9 cellular contexts compared by ENCODE assay signal in genomic region chr1:109762821-109763645, GRCh38. TPM values are rescaled to one million over a fixed set of nuclear protein-coding genes. Genes with fewer than 3 reads are reported as not detected.
DNase-seq lines count a peak whose midpoint lies in the region; ATAC-seq and TF ChIP-seq lines count a peak whose summit lies in the region.
"Had no signal": no experiment of that assay in that cellular context is flagged by ENCODE, and none has a peak within 500 bp of the region (broad histone marks: within the 10 kb centered on the region; RNA-seq: fewer than 3 reads in every experiment).

No MANE protein-coding gene starts in this region.

- no peaks in the 10 kb centered on the region for H3K36me3 ChIP-seq in BLaER1 treated with 17β-estradiol and CSF1 and Interleukin-3, amounts not matched to agents 10 nM and 100 nM
- no peaks in the 10 kb centered on the region for H3K36me3 ChIP-seq in colonic mucosa

- H3K4me3 Mint-ChIP-seq in nephron progenitor cell = no peak overlapping the region
- H3K4me3 Mint-ChIP-seq: memory B cell had no signal

- intact Hi-C loops in colonic mucosa (cut with DNase I) = no loop called here

- H3K27ac ChIP-seq in BLaER1 treated with 17β-estradiol and CSF1 and Interleukin-3, amounts not matched to agents 10 nM and 100 nM = peak overlapping the region in 10 of 11 experiments; percentile 34 to 94 (median 78); a peak in 20 of 22 replicates
- peak overlapping the region; percentile 87 for H3K27ac ChIP-seq in colonic mucosa

- H3K27me3 ChIP-seq in BLaER1 treated with 17β-estradiol and CSF1 and Interleukin-3, amounts not matched to agents 10 nM and 100 nM = no peaks in the 10 kb centered on the region
- H3K27me3 ChIP-seq in colonic mucosa = no peaks in the 10 kb centered on the region

- H3K36me3 Mint-ChIP-seq in nephron progenitor cell (ENCODE audit: low read depth) = no peaks in the 10 kb centered on the region
- H3K36me3 Mint-ChIP-seq: memory B cell had no signal

- H3K4me1 ChIP-seq in BLaER1 treated with 17β-estradiol and CSF1 and Interleukin-3, amounts not matched to agents 10 nM and 100 nM = peaks cover 5 to 33% (median 19%) of the 10 kb centered on the region in 10 experiments; a peak in 19 of 20 replicates
- H3K4me1 ChIP-seq in colonic mucosa = peaks cover 9% of the 10 kb centered on the region

- DNase-seq in NOMO-1 treated with dmso at 0.1 percent for 144 hours (lab: John Stamatoyannopoulos, UW; ENCODE audit: unreplicated experiment) (peak; percentile 48), colonic mucosa (peak; percentile 66), nephron progenitor cell (no peak), HK-2 (ENCODE audit: unreplicated experiment) (no peak), NCI-H1092 (lab: John Stamatoyannopoulos, UW) (no peak)

- H4K20me1 ChIP-seq in BLaER1 treated with 17β-estradiol and CSF1 and Interleukin-3, amounts not matched to agents 10 nM and 100 nM = no peaks in the 10 kb centered on the region

- H3K9me3 ChIP-seq in BLaER1 treated with 17β-estradiol and CSF1 and Interleukin-3, amounts not matched to agents 10 nM and 100 nM (replicated peaks in 1 of 11) = no peaks in the 10 kb centered on the region
- H3K9me3 ChIP-seq in colonic mucosa = no peaks in the 10 kb centered on the region

- peak overlapping the region; percentile 24 to 95 (median 65); a peak in 20 of 22 replicates for H3K4me2 ChIP-seq in BLaER1 treated with 17β-estradiol and CSF1 and Interleukin-3, amounts not matched to agents 10 nM and 100 nM

- H3K9ac ChIP-seq in BLaER1 treated with 17β-estradiol and CSF1 and Interleukin-3, amounts not matched to agents 10 nM and 100 nM = peak overlapping the region in 6 of 11 experiments; percentile 35 to 69 (median 59); a peak in 12 of 22 replicates
- peak overlapping the region; percentile 83 to 100 for H3K9ac ChIP-seq in colonic mucosa (ENCODE audit: low read depth in 2 of 2, low read length in 2 of 2)

- peaks cover 25% of the 10 kb centered on the region for H3K4me1 Mint-ChIP-seq in nephron progenitor cell
- H3K4me1 Mint-ChIP-seq: memory B cell had no signal

- H3K9me3 Mint-ChIP-seq in nephron progenitor cell = no peaks in the 10 kb centered on the region
- H3K9me3 Mint-ChIP-seq: memory B cell had no signal

- peaks cover 3% of the 10 kb centered on the region for H3K27me3 Mint-ChIP-seq in nephron progenitor cell (ENCODE audit: low read depth, poor library complexity)

- peak overlapping the region; percentile 37 for H3K27ac Mint-ChIP-seq in nephron progenitor cell
- H3K27ac Mint-ChIP-seq: memory B cell had no signal

- H3K4me3 ChIP-seq in BLaER1 treated with 17β-estradiol and CSF1 and Interleukin-3, amounts not matched to agents 10 nM and 100 nM = no peak overlapping the region
- peak overlapping the region; percentile 61 for H3K4me3 ChIP-seq in colonic mucosa

- TF ChIP-seq CTCF in colonic mucosa (IDR thresholded peaks at IDR 0.05) = no peak
- TF ChIP-seq CTCF in nephron progenitor cell (IDR thresholded peaks at IDR 0.05) = no peak

- ATAC-seq in GM21529 (IDR thresholded peaks at IDR 0.05; ENCODE audit: unreplicated experiment) (no peak), HG02870 (IDR thresholded peaks at IDR 0.05; ENCODE audit: unreplicated experiment) (no peak)

RNA-seq across cellular contexts. Expression of gene EPS8L3, which starts 0.7 kb away (rescaled TPM):
- total RNA-seq in colonic mucosa = 100 to 1,000 TPM; 283 to 290 TPM

RNA-seq across cellular contexts. Expression of gene GSTM3, which starts 22.2 kb away (rescaled TPM):
- total RNA-seq in colonic mucosa = 10 to 100 TPM in 1 of 2 donors, 1 to 10 TPM in 1; 4.9 to 24.6 TPM

RNA-seq across cellular contexts. Expression of gene GSTM5, which starts 51.0 kb away (rescaled TPM):
- 1 to 10 TPM; 2.0 to 3.0 TPM for total RNA-seq in colonic mucosa

Comparison
In these comparisons a context has a peak if more than half of its experiments do, and no peak if none do; other contexts are left out.
1. DNase-seq: peak in NOMO-1 treated with dmso at 0.1 percent for 144 hours (single experiment) and colonic mucosa (single experiment); none in nephron progenitor cell (single experiment), HK-2 (single experiment) and NCI-H1092 (single experiment).